21 cellular contexts compared by ENCODE assay signal in the genomic region with DNA sequence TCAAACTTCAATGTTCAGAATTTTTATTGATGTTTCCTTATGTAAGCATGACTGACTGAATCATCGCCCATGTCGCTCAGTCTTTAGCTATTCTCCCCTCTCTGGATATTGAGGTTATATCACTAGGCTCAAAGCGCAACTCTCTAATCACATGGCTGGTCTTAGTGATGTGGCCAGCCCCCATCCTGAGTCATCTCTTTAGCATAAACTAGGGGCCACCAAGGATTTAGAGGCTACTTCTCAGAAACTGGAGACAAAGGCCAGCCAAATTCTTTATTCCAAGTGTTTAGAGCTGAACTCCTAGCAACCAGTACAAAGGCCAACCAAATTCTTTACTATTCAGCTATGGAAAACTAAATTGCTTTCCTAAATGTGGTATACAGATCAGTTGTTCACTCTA.
DNase-seq lines count a peak whose midpoint lies in the region; ATAC-seq and TF ChIP-seq lines count a peak whose summit lies in the region.
"Had no signal": no experiment of that assay in that cellular context is flagged by ENCODE, and none has a peak within 500 bp of the region (broad histone marks: within the 10 kb centered on the region; RNA-seq: fewer than 3 reads in every experiment).

No MANE protein-coding gene starts in this region.

- WGBS in mesodermal cell (ENCODE audit: insufficient coverage in 2 of 2), 2 experiments: 82% methylated on average over 3 of the region's 3 CpGs; no CpG with 5 or more reads in 1 of the 2 experiments

- H3K27me3 ChIP-seq in NT2/D1 (ENCODE audit: insufficient read depth, insufficient read length) (no peaks in the 10 kb centered on the region), ascending aorta (no peaks in the 10 kb centered on the region)
- H3K27me3 ChIP-seq: BE2C had no signal

- peak; percentile 3 for DNase-seq in EH (ENCODE audit: low read depth)
- DNase-seq in NT2/D1 (ENCODE audit: low read depth, low spot score): peak; percentile 70
- peak; percentile 59 for DNase-seq in fibroblast of peridontal ligament (ENCODE audit: extremely low read depth)
- no peak for DNase-seq in GF-D8 (lab: John Stamatoyannopoulos, UW)
- DNase-seq in ascending aorta (ENCODE audit: low spot score in 2 of 2): no peak
- DNase-seq in HUDEP-2 (lab: John Stamatoyannopoulos, UW; ENCODE audit: unreplicated experiment in 76 of 76): no peak
- DNase-seq: 8988T; activated CD4-positive, alpha-beta T cell treated with anti-CD3 and anti-CD28 coated beads, Interleukin-2, amount 50 U/mL, for 1 hour; activated CD8-positive, alpha-beta memory T cell treated with anti-CD3 and anti-CD28 coated beads, Interleukin-2, amount 50 U/mL, for 48 hours; activated effector memory CD4-positive, alpha-beta T cell treated with anti-CD3 and anti-CD28 coated beads, Interleukin-2, amount 50 U/mL, for 16 hours; amniotic stem cell; BE2C; Calu3; foreskin melanocyte; KG1; lower lobe of right lung; naive thymus-derived CD8-positive, alpha-beta T cell; NCI-H1092; NCI-H524 treated with DMSO at 0.1 percent for 48 hours had no signal

- TF ChIP-seq CTCF in ascending aorta (IDR thresholded peaks at IDR 0.05): no peak

- H3K9me3 ChIP-seq in NT2/D1 (ENCODE audit: insufficient read depth, low read length) (no peaks in the 10 kb centered on the region), mesodermal cell (ENCODE audit: control insufficient read depth, low read length) (peaks cover 4% of the 10 kb centered on the region), ascending aorta (no peaks in the 10 kb centered on the region)
- H3K9me3 ChIP-seq: BE2C had no signal

- peak overlapping the region; percentile 39 for H3K27ac ChIP-seq in mesodermal cell (ENCODE audit: low read depth, low read length, severe bottlenecking)
- no peak overlapping the region for H3K27ac ChIP-seq in ascending aorta
- H3K27ac ChIP-seq: lower lobe of right lung had no signal

- no peak overlapping the region for H3K9ac ChIP-seq in NT2/D1 (ENCODE audit: insufficient read length, low read depth)

- H3K4me1 ChIP-seq in NT2/D1 (ENCODE audit: insufficient read depth, insufficient read length) (no peaks in the 10 kb centered on the region), mesodermal cell (ENCODE audit: control insufficient read depth, insufficient read depth, low read length, poor library complexity, severe bottlenecking) (no peaks in the 10 kb centered on the region), ascending aorta (no peaks in the 10 kb centered on the region)
- H3K4me1 ChIP-seq: lower lobe of right lung had no signal

- intact Hi-C loops in ascending aorta (cut with DNase I): no loop called here

- no peak for ATAC-seq in GM18907 (IDR thresholded peaks at IDR 0.05; ENCODE audit: unreplicated experiment)
- ATAC-seq: lower lobe of right lung; naive thymus-derived CD8-positive, alpha-beta T cell had no signal

- peaks cover 15% of the 10 kb centered on the region for H3K36me3 ChIP-seq in NT2/D1 (ENCODE audit: insufficient read depth, insufficient read length, low read length)
- peaks cover 26% of the 10 kb centered on the region for H3K36me3 ChIP-seq in mesodermal cell (ENCODE audit: control insufficient read depth, insufficient read depth, low read length)
- H3K36me3 ChIP-seq in ascending aorta: peaks cover 12 to 28% of the 10 kb centered on the region in 2 donors

- H3K4me3 ChIP-seq in NT2/D1 (ENCODE audit: insufficient read length, low read depth) (no peak overlapping the region), mesodermal cell (ENCODE audit: extremely low read depth, insufficient read depth, low read length, poor library complexity, severe bottlenecking) (no peak overlapping the region), ascending aorta (no peak overlapping the region)
- H3K4me3 ChIP-seq: lower lobe of right lung had no signal

Comparison
In these comparisons a context has a peak if more than half of its experiments do, and no peak if none do; other contexts are left out.
1. DNase-seq: peak in EH (single experiment), NT2/D1 (single experiment) and fibroblast of peridontal ligament (single experiment); none in GF-D8 (single experiment), ascending aorta (0 of 2) and HUDEP-2 (0 of 76).